8 cellular contexts compared by ENCODE assay signal in genomic region chr16:1543085-1543896, GRCh38. TPM values are rescaled to one million over a fixed set of nuclear protein-coding genes. Genes with fewer than 3 reads are reported as not detected.
DNase-seq lines count a peak whose midpoint lies in the region; ATAC-seq, FAIRE-seq and TF ChIP-seq lines count a peak whose summit lies in the region.

No MANE protein-coding gene starts in this region.

- H2AFZ ChIP-seq in K562 (ENCODE audit: low read depth, low read length) = peak overlapping the region; percentile 76

- TF ChIP-seq CTCF in K562 (IDR thresholded peaks at IDR 0.05 in 2 of 3, conservative IDR thresholded peaks at IDR 0.05 in 1 of 3; ENCODE audit: insufficient read depth in 2 of 3, low read depth in 1 of 3, low read length in 3 of 3) = peak; percentile 35 to 53 (median 36); a peak in 3 of 6 replicates

- ATAC-seq in K562 = peak; percentile 87
- no peak for ATAC-seq in HG02885 (IDR thresholded peaks at IDR 0.05; ENCODE audit: poor library complexity, unreplicated experiment)
- ATAC-seq in GM21390 (IDR thresholded peaks at IDR 0.05; ENCODE audit: unreplicated experiment) = no peak

- H3K79me2 ChIP-seq in K562 (ENCODE audit: control insufficient read depth, insufficient read depth, low read length) = no peaks in the 10 kb centered on the region

- H4K20me1 ChIP-seq in K562 (replicated peaks; ENCODE audit: control insufficient read depth, insufficient read depth, low read length) = no peaks in the 10 kb centered on the region

- H3K9me1 ChIP-seq in K562 (ENCODE audit: control insufficient read depth, insufficient read depth, low read length) = no peaks in the 10 kb centered on the region

- peak; percentile 49 to 63 for DNase-seq in activated CD4-positive, alpha-beta T cell treated with anti-CD3 and anti-CD28 coated beads for 24 hours (ENCODE audit: low read depth in 2 of 2)
- no peak for DNase-seq in activated CD4-positive, alpha-beta T cell treated with anti-CD3 and anti-CD28 coated beads for 1 hour
- DNase-seq in SKM-1 (lab: John Stamatoyannopoulos, UW; ENCODE audit: unreplicated experiment) = peak; percentile 85
- DNase-seq in K562 (ENCODE audit: extremely low read depth in 1 of 4, low spot score in 3 of 4) = peak; percentile 69 to 84 (median 76)
- DNase-seq in iris pigment epithelial cell (ENCODE audit: low read depth) = peak; percentile 83
- peak; percentile 62 for DNase-seq in stimulated activated CD4-positive, alpha-beta T cell treated with anti-CD3 and anti-CD28 coated beads, Interleukin-4, amount 100 ng/mL, for 1 hour

- POLR2A ChIA-PET in K562 (lab: Yijun Ruan, JAX) = interaction anchor here (0.7 to 0.9 kb wide), 2 partner anchors 16 to 217 kb away, joined by 3 to 4 read pairs; no protein-coding TSS in a partner anchor

- H3K27ac ChIP-seq in K562 (ENCODE audit: extremely low read depth, low read depth, low read length) = peak overlapping the region; percentile 17; the same call in 1 of the 3 replicates

- peak; percentile 53 to 54 for TF ChIP-seq RAD21 in K562 (CRISPR knock-in tag; conservative IDR thresholded peaks at IDR 0.05 in 1 of 2, IDR thresholded peaks at IDR 0.05 in 1 of 2)

- FAIRE-seq in K562 (lab: Jason Lieb, UNC) = peak; percentile 94

- CTCF ChIA-PET in K562 (lab: Yijun Ruan, JAX; ENCODE audit: low intra/inter-chr PET ratio) = no interaction called here

- peaks cover 0 to 5% of the 10 kb centered on the region in 2 experiments; a peak in 1 of 5 replicates for H3K27me3 ChIP-seq in K562 (ENCODE audit: control insufficient read depth in 2 of 2, insufficient read depth in 2 of 2, low read length in 2 of 2)

- in situ Hi-C loops in K562 (cut with MboI) = no loop called here

- H3K4me3 ChIP-seq in K562 = no peak overlapping the region

- intact Hi-C loops in K562 (cut with micrococcal nuclease) = no loop called here

- WGBS in K562 (ENCODE audit: insufficient coverage, low coverage, missing lambda C conversion rate) = 17% methylated on average over 29 of the region's 30 CpGs

- BruUV-seq in K562 (replicated peaks; lab: Mats Ljungman, UMichigan) = no TSS peak

- TF ChIP-seq EP300 in K562 (IDR thresholded peaks at IDR 0.05; ENCODE audit: low read length) = no peak

- peak overlapping the region; percentile 36; the same call in 1 of the 2 replicates for H3K4me2 ChIP-seq in K562 (ENCODE audit: insufficient read depth, low read length)

- H3K9ac ChIP-seq in K562 (ENCODE audit: insufficient read depth in 1 of 2, low read depth in 2 of 2, low read length in 2 of 2) = peak overlapping the region; percentile 13 to 31; a peak in 2 of 4 replicates

- H3K36me3 ChIP-seq in K562 (ENCODE audit: control insufficient read depth, insufficient read depth, low read length) = no peaks in the 10 kb centered on the region

- H3K4me1 ChIP-seq in K562 (replicated peaks in 1 of 2; ENCODE audit: control insufficient read depth in 2 of 2, insufficient read depth in 2 of 2, low read length in 2 of 2) = peaks cover 11 to 55% of the 10 kb centered on the region in 2 experiments; a peak in 4 of 5 replicates

- H3K9me3 ChIP-seq in K562 (replicated peaks; ENCODE audit: control insufficient read depth, insufficient read depth, low read depth, low read length) = no peaks in the 10 kb centered on the region

- TF ChIP-seq POLR2A in K562 (conservative IDR thresholded peaks at IDR 0.05) = no peak

TF ChIP-seq in K562, 482 proteins besides CTCF, POLR2A, EP300 and RAD21 (continues in another document):
- TF ChIP-seq RHOXF2B (CRISPR knock-in tag; conservative IDR thresholded peaks at IDR 0.05) (no peak), SMAD4 (CRISPR knock-in tag; conservative IDR thresholded peaks at IDR 0.05) (peak; percentile 57; the same call in 1 of the 2 replicates), ZNF57 (CRISPR knock-in tag; IDR thresholded peaks at IDR 0.05) (no peak), CREB1 (IDR thresholded peaks at IDR 0.05) (no peak), CREB1 (CRISPR knock-in tag; IDR thresholded peaks at IDR 0.05) (peak; percentile 25; the same call in 1 of the 2 replicates), ZNF239 (CRISPR knock-in tag; IDR thresholded peaks at IDR 0.05) (no peak), NFXL1 (CRISPR knock-in tag; IDR thresholded peaks at IDR 0.05) (no peak)
- TF ChIP-seq, protein P1, sequence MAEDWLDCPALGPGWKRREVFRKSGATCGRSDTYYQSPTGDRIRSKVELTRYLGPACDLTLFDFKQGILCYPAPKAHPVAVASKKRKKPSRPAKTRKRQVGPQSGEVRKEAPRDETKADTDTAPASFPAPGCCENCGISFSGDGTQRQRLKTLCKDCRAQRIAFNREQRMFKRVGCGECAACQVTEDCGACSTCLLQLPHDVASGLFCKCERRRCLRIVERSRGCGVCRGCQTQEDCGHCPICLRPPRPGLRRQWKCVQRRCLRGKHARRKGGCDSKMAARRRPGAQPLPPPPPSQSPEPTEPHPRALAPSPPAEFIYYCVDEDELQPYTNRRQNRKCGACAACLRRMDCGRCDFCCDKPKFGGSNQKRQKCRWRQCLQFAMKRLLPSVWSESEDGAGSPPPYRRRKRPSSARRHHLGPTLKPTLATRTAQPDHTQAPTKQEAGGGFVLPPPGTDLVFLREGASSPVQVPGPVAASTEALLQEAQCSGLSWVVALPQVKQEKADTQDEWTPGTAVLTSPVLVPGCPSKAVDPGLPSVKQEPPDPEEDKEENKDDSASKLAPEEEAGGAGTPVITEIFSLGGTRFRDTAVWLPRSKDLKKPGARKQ (CRISPR knock-in tag; IDR thresholded peaks at IDR 0.05) = no peak

RNA-seq across cellular contexts. Expression of gene TMEM204, which starts 9.8 kb away (rescaled TPM):
- not detected in 2 replicates for total RNA-seq in K562 (2011; cell fraction: chromatin; rRNA removed; ENCODE audit: low replicate concordance)
- not detected in 2 replicates for total RNA-seq in K562 (2011; cell fraction: nucleolus; rRNA removed)
- total RNA-seq in K562 (2011; cell fraction: nucleoplasm; rRNA removed) = not detected in 2 replicates
- total RNA-seq in K562 (2014; rRNA removed) (not detected in 2 replicates), K562 (2014; rRNA removed; fragmentation: Illumina TruSeq; extraction: Trizol) (not detected in 2 replicates), K562 (2015; rRNA removed; fragmentation: Illumina TruSeq; extraction: Trizol) (not detected in 2 replicates), K562 (2021) (0.18 TPM in 1 of 2 replicates, not detected in the other)
- polyA plus RNA-seq in K562 (2011; rRNA removed) (not detected in 2 replicates), K562 (2014; fragmentation: Illumina TruSeq; extraction: Trizol) (not detected in 2 replicates), K562 (2014; fragmentation: Nextera tagmentation; extraction: Ambion mirVana) (under 1 TPM in 1 of 2 experiments, not detected in 1; 0.04 TPM), K562 (2014; rRNA removed) (not detected in 2 replicates)
- not detected in 2 replicates for polyA plus RNA-seq in K562 (2011; cell fraction: cytosol; rRNA removed)
- polyA plus RNA-seq in K562 (2011; cell fraction: nucleus; rRNA removed) = not detected in 2 replicates
- 0.09 and 0.29 TPM in 2 replicates for polyA plus RNA-seq in K562 (2012)
- not detected in 2 replicates for polyA minus RNA-seq in K562 (2011; rRNA and poly(A)+ RNA removed)
- polyA minus RNA-seq in K562 (2011; cell fraction: cytosol; rRNA and poly(A)+ RNA removed) = not detected in 2 replicates
- not detected in 2 replicates for polyA minus RNA-seq in K562 (2011; cell fraction: nucleus; rRNA and poly(A)+ RNA removed)

RNA-seq across cellular contexts. Expression of gene TELO2, which starts 50.1 kb away (rescaled TPM):
- 105 and 266 TPM in 2 replicates for total RNA-seq in K562 (2011; cell fraction: chromatin; rRNA removed; ENCODE audit: low replicate concordance)
- 180 and 212 TPM in 2 replicates for total RNA-seq in K562 (2011; cell fraction: nucleolus; rRNA removed)
- total RNA-seq in K562 (2011; cell fraction: nucleoplasm; rRNA removed) = 109 and 112 TPM in 2 replicates
- total RNA-seq in K562 (2014; rRNA removed) = 35.1 and 47.4 TPM in 2 replicates
- total RNA-seq in K562 (2014; rRNA removed; fragmentation: Illumina TruSeq; extraction: Trizol) = 1.7 and 3.0 TPM in 2 replicates
- 21.2 and 21.9 TPM in 2 replicates for total RNA-seq in K562 (2015; rRNA removed; fragmentation: Illumina TruSeq; extraction: Trizol)
- 77.4 and 91.8 TPM in 2 replicates for total RNA-seq in K562 (2021)
- polyA plus RNA-seq in K562 (2011; rRNA removed) = 14.5 and 24.6 TPM in 2 replicates
- polyA plus RNA-seq in K562 (2011; cell fraction: cytosol; rRNA removed) = 19.9 and 53.3 TPM in 2 replicates
- polyA plus RNA-seq in K562 (2011; cell fraction: nucleus; rRNA removed) = 229 and 359 TPM in 2 replicates
- 48.2 and 53.0 TPM in 2 replicates for polyA plus RNA-seq in K562 (2012)
- polyA plus RNA-seq in K562 (2014; fragmentation: Illumina TruSeq; extraction: Trizol) = 8.2 and 29.3 TPM in 2 replicates
- polyA plus RNA-seq in K562 (2014; fragmentation: Nextera tagmentation; extraction: Ambion mirVana) = 1 to 10 TPM in 1 of 2 experiments, under 1 TPM in 1; 0.51 to 1.4 TPM
- polyA plus RNA-seq in K562 (2014; rRNA removed) = 60.2 and 63.2 TPM in 2 replicates
- 5.7 and 6.3 TPM in 2 replicates for polyA minus RNA-seq in K562 (2011; rRNA and poly(A)+ RNA removed)
- polyA minus RNA-seq in K562 (2011; cell fraction: cytosol; rRNA and poly(A)+ RNA removed) = 24.3 and 30.0 TPM in 2 replicates
- polyA minus RNA-seq in K562 (2011; cell fraction: nucleus; rRNA and poly(A)+ RNA removed) = 48.3 and 54.8 TPM in 2 replicates

RNA-seq across cellular contexts. Expression of gene PTX4, which starts 54.5 kb away (rescaled TPM):
- not detected in 2 replicates for total RNA-seq in K562 (2011; cell fraction: chromatin; rRNA removed; ENCODE audit: low replicate concordance)
- not detected in 2 replicates for total RNA-seq in K562 (2011; cell fraction: nucleolus; rRNA removed)
- total RNA-seq in K562 (2011; cell fraction: nucleoplasm; rRNA removed) = not detected in 2 replicates
- total RNA-seq in K562 (2014; rRNA removed) = not detected in 2 replicates
- total RNA-seq in K562 (2014; rRNA removed; fragmentation: Illumina TruSeq; extraction: Trizol) = not detected in 2 replicates
- total RNA-seq in K562 (2015; rRNA removed; fragmentation: Illumina TruSeq; extraction: Trizol) = not detected in 2 replicates
- 0.11 and 0.38 TPM in 2 replicates for total RNA-seq in K562 (2021)
- polyA plus RNA-seq in K562 (2011; rRNA removed) = not detected in 2 replicates
- 0.07 TPM in 1 of 2 replicates, not detected in the other for polyA plus RNA-seq in K562 (2011; cell fraction: cytosol; rRNA removed)
- 0.09 TPM in 1 of 2 replicates, not detected in the other for polyA plus RNA-seq in K562 (2011; cell fraction: nucleus; rRNA removed)
- not detected in 2 replicates for polyA plus RNA-seq in K562 (2012)
- polyA plus RNA-seq in K562 (2014; fragmentation: Illumina TruSeq; extraction: Trizol) = not detected in 2 replicates
- not detected for polyA plus RNA-seq in K562 (2014; fragmentation: Nextera tagmentation; extraction: Ambion mirVana)
- polyA plus RNA-seq in K562 (2014; rRNA removed) = not detected in 2 replicates
- not detected in 2 replicates for polyA minus RNA-seq in K562 (2011; rRNA and poly(A)+ RNA removed)
- not detected in 2 replicates for polyA minus RNA-seq in K562 (2011; cell fraction: cytosol; rRNA and poly(A)+ RNA removed)
- polyA minus RNA-seq in K562 (2011; cell fraction: nucleus; rRNA and poly(A)+ RNA removed) = not detected in 2 replicates
